In the genomic region with DNA sequence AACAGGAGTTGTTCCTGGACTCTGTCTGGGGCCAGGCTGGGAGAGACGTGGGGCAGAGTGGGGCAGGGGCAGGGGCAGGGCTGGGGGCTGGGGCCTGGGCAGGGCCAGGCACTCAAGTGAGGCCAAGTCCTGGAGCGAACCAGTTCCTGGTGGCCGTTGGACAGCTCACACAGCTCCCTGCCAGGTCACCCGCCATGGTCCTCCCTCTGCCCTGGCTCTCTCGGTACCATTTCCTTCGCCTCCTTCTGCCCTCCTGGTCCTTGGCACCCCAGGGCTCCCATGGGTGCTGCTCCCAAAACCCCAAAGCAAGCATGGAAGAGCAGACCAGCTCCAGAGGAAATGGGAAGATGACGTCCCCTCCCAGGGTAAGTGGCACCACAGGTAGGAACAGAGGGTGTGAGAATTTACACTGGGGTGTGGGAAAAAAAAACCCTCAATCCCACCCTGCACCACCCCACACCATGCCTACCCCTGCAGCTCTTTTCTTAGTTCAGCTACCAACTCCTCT, we compare ENCODE assay signal across 18 cellular contexts. TPM values are rescaled to one million over a fixed set of nuclear protein-coding genes. Genes with fewer than 3 reads are reported as not detected.
DNase-seq lines count a peak whose midpoint lies in the region; ATAC-seq, FAIRE-seq and TF ChIP-seq lines count a peak whose summit lies in the region.
"Had no signal": no experiment of that assay in that cellular context is flagged by ENCODE, and none has a peak within 500 bp of the region (broad histone marks: within the 10 kb centered on the region; RNA-seq: fewer than 3 reads in every experiment).

A gene with protein sequence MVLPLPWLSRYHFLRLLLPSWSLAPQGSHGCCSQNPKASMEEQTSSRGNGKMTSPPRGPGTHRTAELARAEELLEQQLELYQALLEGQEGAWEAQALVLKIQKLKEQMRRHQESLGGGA (plus strand): TSS at position 142 of the 508 bp plus-strand sequence. CDS start 53 bp downstream, at position 195.

- POLR2A ChIA-PET in WTC11 (lab: Charles Lee): interaction anchor here (1.9 to 2.2 kb wide), 4 partner anchors 12 to 31 kb away, joined by 8 to 17 read pairs (median 11); a partner anchor contains a TSS
- POLR2A ChIA-PET in HepG2 (lab: Yijun Ruan, JAX): interaction anchor here (0.7 to 8.3 kb wide), 7 partner anchors 10 to 66 kb away, joined by 3 to 123 read pairs (median 4); a partner anchor contains a TSS

- H3K9ac ChIP-seq in HepG2 (ENCODE audit: insufficient read depth, low read depth, low read length): peak within 1 kb of the TSS; percentile 21; the same call in 1 of the 2 replicates

- CTCF ChIA-PET in WTC11 (lab: Charles Lee): interaction anchor here (0.7 to 1.9 kb wide), 10 partner anchors 10 to 86 kb away, joined by 3 to 10 read pairs (median 4); a partner anchor contains a TSS
- CTCF ChIA-PET in HepG2 (lab: Yijun Ruan, JAX; ENCODE audit: low intra/inter-chr PET ratio, low total read pairs): no interaction called here

- peak within 1 kb of the TSS; percentile 56 for H3K4me2 ChIP-seq in HepG2 (ENCODE audit: low read depth, low read length)

- no peak within 1 kb of the TSS for H2AFZ ChIP-seq in HepG2 (ENCODE audit: low read length)

- no TSS peak for BruUV-seq in HepG2 (replicated peaks; lab: Mats Ljungman, UMichigan)

- intact Hi-C loops in left cardiac atrium (cut with DNase I) (no loop called here), cardiac septum (cut with DNase I) (no loop called here), HepG2 (cut with micrococcal nuclease; ENCODE audit: unreplicated experiment) (loop anchor here (2.0 kb wide), 1 partner anchor 32 kb away; no protein-coding TSS in a partner anchor)

- no peaks in the 10 kb centered on the region for H3K79me2 ChIP-seq in HepG2 (ENCODE audit: insufficient read depth, low read length)

- in situ Hi-C loops in HepG2 (cut with HindIII; ENCODE audit: extremely low pct_ligation_motif_present, low pct_unique_long_range_greater_than_20kb): loop anchor here (5.0 kb wide), 1 partner anchor 37 kb away; no protein-coding TSS in a partner anchor

- peak; percentile 35 to 57; a peak in 2 of 4 replicates for TF ChIP-seq POLR2A in HepG2 (IDR thresholded peaks at IDR 0.05; ENCODE audit: insufficient read depth in 1 of 2, low read depth in 2 of 2, low read length in 2 of 2)

- no peak within 1 kb of the TSS for H3K4me3 Mint-ChIP-seq in WTC11

- peak within 1 kb of the TSS; percentile 93 for H3K27ac Mint-ChIP-seq in WTC11

- H3K36me3 Mint-ChIP-seq in WTC11: peaks cover 42% of the 10 kb centered on the region

- TF ChIP-seq EP300 in HepG2 (IDR thresholded peaks at IDR 0.05; ENCODE audit: low read depth in 2 of 2, low read length in 2 of 2): no peak
- no peak for TF ChIP-seq EP300 in HepG2 (CRISPR knock-in tag; IDR thresholded peaks at IDR 0.05; ENCODE audit: borderline replicate concordance)

- H3K36me3 ChIP-seq in HepG2 (replicated peaks in 1 of 2; ENCODE audit: control insufficient read depth in 1 of 2, insufficient read depth in 2 of 2, low read length in 2 of 2): peaks cover 22 to 41% of the 10 kb centered on the region in 2 experiments

- no peak for TF ChIP-seq CTCF in WTC11 (IDR thresholded peaks at IDR 0.05)
- no peak for TF ChIP-seq CTCF in HepG2 (CRISPR knock-in tag; IDR thresholded peaks at IDR 0.05)

- H3K4me1 Mint-ChIP-seq in WTC11: peaks cover 36% of the 10 kb centered on the region

- TF ChIP-seq RAD21 in HepG2 (CRISPR knock-in tag; IDR thresholded peaks at IDR 0.05): 0 out of 2 replicates have a peak, but pooled peaks have one; percentile 17

- ATAC-seq in left cardiac atrium (peak; percentile 27 to 28), WTC11 (peak; percentile 55), HepG2 (peak; percentile 63), HG03442 (IDR thresholded peaks at IDR 0.05; ENCODE audit: unreplicated experiment) (no peak), GM21576 (IDR thresholded peaks at IDR 0.05; ENCODE audit: unreplicated experiment) (no peak)

- H3K27me3 Mint-ChIP-seq in WTC11 (ENCODE audit: low read depth): no peaks in the 10 kb centered on the region

- peaks cover 80% of the 10 kb centered on the region for H3K4me1 ChIP-seq in HepG2 (ENCODE audit: insufficient read depth, low read length)
- H3K4me1 ChIP-seq: HAP-1 had no signal

- no peaks in the 10 kb centered on the region for H3K27me3 ChIP-seq in HepG2 (ENCODE audit: control insufficient read depth in 1 of 2, insufficient read depth in 2 of 2, low read length in 2 of 2)

- 63% methylated on average over 5 of the region's 7 CpGs for WGBS in HepG2 (ENCODE audit: low lambda C conversion rate)

- DNase-seq in left cardiac atrium (no peak), cardiac septum (ENCODE audit: low spot score) (no peak), WTC11 (ENCODE audit: low spot score) (no peak), HepG2 (ENCODE audit: low spot score) (no peak), DMS79 (lab: John Stamatoyannopoulos, UW) (no peak), SHP77 (lab: John Stamatoyannopoulos, UW) (no peak)
- DNase-seq: activated CD4-positive, alpha-beta T cell treated with anti-CD3 and anti-CD28 coated beads, Interleukin-2, amount 50 U/mL, for 48 hours; GDM1; Kasumi-1; NCI-H446 treated with DMSO at 0.1 percent for 48 hours; stimulated activated naive CD4-positive, alpha-beta T cell; T-helper 1 cell had no signal

- peak within 1 kb of the TSS; percentile 68 for H3K27ac ChIP-seq in HepG2 (ENCODE audit: extremely low read length, insufficient read depth, low read length)

- H3K9me3 Mint-ChIP-seq in WTC11: no peaks in the 10 kb centered on the region
- H3K9me3 Mint-ChIP-seq: nephron had no signal

- H4K20me1 ChIP-seq in HepG2 (ENCODE audit: insufficient read depth, low read length): peaks cover 29% of the 10 kb centered on the region

- H3K9me3 ChIP-seq in HepG2 (ENCODE audit: low read length): no peaks in the 10 kb centered on the region
- H3K9me3 ChIP-seq: HAP-1 had no signal

- FAIRE-seq in HepG2 (lab: Jason Lieb, UNC): no peak
- FAIRE-seq: astrocyte had no signal

- peak within 1 kb of the TSS in 1 of 3 experiments; percentile 14; a peak in 1 of 6 replicates for H3K4me3 ChIP-seq in HepG2 (replicated peaks in 1 of 3; ENCODE audit: insufficient read depth in 1 of 3, low read depth in 2 of 3, low read length in 3 of 3)
- H3K4me3 ChIP-seq: HAP-1 had no signal

TF ChIP-seq in WTC11, 78 proteins besides CTCF, POLR2A, EP300 and RAD21 (continues in another document):
- TF ChIP-seq ATF1 (CRISPR knock-in tag; IDR thresholded peaks at IDR 0.05) (no peak), EMX1 (CRISPR knock-in tag; IDR thresholded peaks at IDR 0.05) (no peak; the same call in 1 of the 2 replicates), ZNF121 (CRISPR knock-in tag; IDR thresholded peaks at IDR 0.05) (no peak), FOXJ3 (CRISPR knock-in tag; IDR thresholded peaks at IDR 0.05; ENCODE audit: borderline replicate concordance) (no peak), ZNF671 (CRISPR knock-in tag; IDR thresholded peaks at IDR 0.05) (peak; percentile 87; the same call in 1 of the 2 replicates)
- TF ChIP-seq, protein P1, sequence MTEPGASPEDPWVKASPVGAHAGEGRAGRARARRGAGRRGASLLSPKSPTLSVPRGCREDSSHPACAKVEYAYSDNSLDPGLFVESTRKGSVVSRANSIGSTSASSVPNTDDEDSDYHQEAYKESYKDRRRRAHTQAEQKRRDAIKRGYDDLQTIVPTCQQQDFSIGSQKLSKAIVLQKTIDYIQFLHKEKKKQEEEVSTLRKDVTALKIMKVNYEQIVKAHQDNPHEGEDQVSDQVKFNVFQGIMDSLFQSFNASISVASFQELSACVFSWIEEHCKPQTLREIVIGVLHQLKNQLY (CRISPR knock-in tag; IDR thresholded peaks at IDR 0.05): no peak

TF ChIP-seq in HepG2, 621 proteins besides CTCF, POLR2A, EP300 and RAD21 (continues in another document):
- TF ChIP-seq ZIK1 (CRISPR knock-in tag; IDR thresholded peaks at IDR 0.05; ENCODE audit: borderline replicate concordance, low read depth) (no peak), ZNF557 (CRISPR knock-in tag; IDR thresholded peaks at IDR 0.05) (no peak), AGO1 (IDR thresholded peaks at IDR 0.05; ENCODE audit: low read depth, low read length, poor library complexity, severe bottlenecking) (peak; percentile 64), SRY (CRISPR knock-in tag; IDR thresholded peaks at IDR 0.05) (0 out of 2 replicates have a peak, but pooled peaks have one; percentile 3), TBL1XR1 (IDR thresholded peaks at IDR 0.05; ENCODE audit: borderline replicate concordance, low read length, partially characterized antibody) (no peak)

RNA-seq across cellular contexts. Expression of the gene that starts here (rescaled TPM):
- total RNA-seq in left cardiac atrium (not detected), cardiac septum (not detected), WTC11 (2021) (not detected in 3 replicates), HepG2 (2016; rRNA removed; fragmentation: Illumina TruSeq; extraction: Trizol) (0.15 and 0.36 TPM in 2 replicates)
- total RNA-seq in HepG2 (2016; cell fraction: cytosol; rRNA removed; fragmentation: Illumina TruSeq; extraction: Trizol; ENCODE audit: low read depth): 0.26 TPM in 1 of 2 replicates, not detected in the other
- total RNA-seq in HepG2 (2016; cell fraction: insoluble cytoplasmic fraction; rRNA removed; fragmentation: Illumina TruSeq; extraction: Trizol): 0.19 TPM in 1 of 2 replicates, not detected in the other
- total RNA-seq in HepG2 (2016; cell fraction: membrane; rRNA removed; fragmentation: Illumina TruSeq; extraction: Trizol): 0.19 and 0.38 TPM in 2 replicates
- 0.43 TPM in 1 of 2 replicates, not detected in the other for total RNA-seq in HepG2 (2016; cell fraction: nucleus; rRNA removed; fragmentation: Illumina TruSeq; extraction: Trizol)
- polyA plus RNA-seq in HepG2 (2011; rRNA removed): 0.09 TPM in 1 of 2 replicates, not detected in the other
- 0.06 and 0.09 TPM in 2 replicates for polyA plus RNA-seq in HepG2 (2011; cell fraction: cytosol; rRNA removed)
- polyA plus RNA-seq in HepG2 (2011; cell fraction: nucleus; rRNA removed): not detected in 2 replicates
- 0.25 and 0.28 TPM in 2 replicates for polyA plus RNA-seq in HepG2 (2012)
- 0.18 and 0.33 TPM in 2 replicates for polyA plus RNA-seq in HepG2 (2016; cell fraction: cytosol; fragmentation: Illumina TruSeq; extraction: Trizol; ENCODE audit: low read depth)
- 0.26 TPM in 1 of 2 replicates, not detected in the other for polyA plus RNA-seq in HepG2 (2016; cell fraction: insoluble cytoplasmic fraction; fragmentation: Illumina TruSeq; extraction: Trizol; ENCODE audit: low read depth)
- 0.21 and 0.24 TPM in 2 replicates for polyA plus RNA-seq in HepG2 (2016; cell fraction: membrane; fragmentation: Illumina TruSeq; extraction: Trizol; ENCODE audit: low read depth)
- polyA plus RNA-seq in HepG2 (2016; cell fraction: nucleus; fragmentation: Illumina TruSeq; extraction: Trizol; ENCODE audit: insufficient read depth, low read depth): 0.53 and 0.71 TPM in 2 replicates
- 0.48 TPM in 1 of 2 replicates, not detected in the other for polyA minus RNA-seq in HepG2 (2011; rRNA and poly(A)+ RNA removed; ENCODE audit: low replicate concordance)
- polyA minus RNA-seq in HepG2 (2011; cell fraction: cytosol; rRNA and poly(A)+ RNA removed): not detected in 2 replicates
- polyA minus RNA-seq in HepG2 (2011; cell fraction: nucleus; rRNA and poly(A)+ RNA removed): not detected in 2 replicates
- total RNA-seq: astrocyte had no signal
- polyA plus RNA-seq: esophagus had no signal

Comparison
In these comparisons a context has a peak if more than half of its experiments do, and no peak if none do; other contexts are left out.
1. Peak in ATAC-seq in left cardiac atrium; RNA of the gene not detected or under 1 TPM.
2. Peak in ATAC-seq in WTC11; RNA of the gene not detected or under 1 TPM.
3. Peak in ATAC-seq, H3K27ac ChIP-seq, H3K9ac ChIP-seq and H3K4me2 ChIP-seq in HepG2; RNA of the gene not detected or under 1 TPM.